Comparison of ENCODE assay signal across 1 cellular context in the genomic region with DNA sequence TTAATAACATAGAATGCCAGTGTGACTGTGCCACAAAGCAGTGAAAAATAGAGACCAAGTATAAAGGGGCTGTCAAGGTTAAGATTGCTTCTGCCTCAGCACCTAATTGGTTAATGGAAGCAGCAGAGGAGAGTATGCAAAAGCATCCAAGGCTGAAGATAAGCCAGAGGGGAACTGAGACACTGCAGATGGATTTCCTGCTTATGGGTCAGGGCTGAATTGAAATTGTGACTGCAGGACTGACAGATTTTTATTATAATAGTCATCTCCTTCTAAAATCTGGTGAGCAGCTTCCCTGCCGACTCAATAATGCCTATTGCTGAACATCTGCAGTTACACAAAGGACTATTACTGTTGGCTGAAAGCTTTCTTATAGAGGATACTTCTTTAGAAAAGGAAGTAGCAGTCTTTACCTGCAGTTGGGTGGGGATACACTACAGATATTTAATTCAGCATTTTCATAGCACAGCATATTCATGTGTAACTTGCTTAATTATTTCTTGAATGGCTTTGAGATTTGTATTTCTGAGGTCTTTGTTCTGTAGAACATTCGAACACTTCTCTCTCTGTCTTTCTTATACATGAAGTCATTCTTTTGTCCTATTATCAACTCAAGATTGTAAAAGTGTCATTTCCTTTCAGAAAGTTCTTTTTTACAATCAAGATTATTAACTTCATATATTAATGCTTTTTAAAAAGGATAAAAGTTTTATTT.
TF ChIP-seq lines count a peak whose summit lies in the region.

No MANE protein-coding gene starts in this region.

TF ChIP-seq in GM23338, 12 proteins besides CTCF, POLR2A, EP300 and RAD21 (continued from another document):
- TF ChIP-seq, protein P1, sequence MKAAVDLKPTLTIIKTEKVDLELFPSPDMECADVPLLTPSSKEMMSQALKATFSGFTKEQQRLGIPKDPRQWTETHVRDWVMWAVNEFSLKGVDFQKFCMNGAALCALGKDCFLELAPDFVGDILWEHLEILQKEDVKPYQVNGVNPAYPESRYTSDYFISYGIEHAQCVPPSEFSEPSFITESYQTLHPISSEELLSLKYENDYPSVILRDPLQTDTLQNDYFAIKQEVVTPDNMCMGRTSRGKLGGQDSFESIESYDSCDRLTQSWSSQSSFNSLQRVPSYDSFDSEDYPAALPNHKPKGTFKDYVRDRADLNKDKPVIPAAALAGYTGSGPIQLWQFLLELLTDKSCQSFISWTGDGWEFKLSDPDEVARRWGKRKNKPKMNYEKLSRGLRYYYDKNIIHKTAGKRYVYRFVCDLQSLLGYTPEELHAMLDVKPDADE (IDR thresholded peaks at IDR 0.05) = no peak
- TF ChIP-seq CREB1 (CRISPR knock-in tag; IDR thresholded peaks at IDR 0.05; ENCODE audit: low read depth) = no peak
